In genomic region chr6:9502991-9503761, GRCh38 we compare ENCODE assay signal across 1 cellular context.
TF ChIP-seq lines count a peak whose summit lies in the region.

No MANE protein-coding gene starts in this region.

TF ChIP-seq in GM23338, 12 proteins besides CTCF, POLR2A, EP300 and RAD21 (continued from another document):
- no peak for TF ChIP-seq JUNB (IDR thresholded peaks at IDR 0.05; ENCODE audit: unreplicated experiment)
- no peak for TF ChIP-seq ZNF331 (CRISPR knock-in tag; IDR thresholded peaks at IDR 0.05; ENCODE audit: low read depth)
- no peak for TF ChIP-seq REST (IDR thresholded peaks at IDR 0.05; ENCODE audit: unreplicated experiment)
- no peak for TF ChIP-seq ETS1 (IDR thresholded peaks at IDR 0.05)
